In genomic region chr3:68996356-68996995, GRCh38 we compare ENCODE assay signal across 20 cellular contexts. TPM values are rescaled to one million over a fixed set of nuclear protein-coding genes. Genes with fewer than 3 reads are reported as not detected.
DNase-seq lines count a peak whose midpoint lies in the region; ATAC-seq and TF ChIP-seq lines count a peak whose summit lies in the region.
"Had no signal": no experiment of that assay in that cellular context is flagged by ENCODE, and none has a peak within 500 bp of the region (broad histone marks: within the 10 kb centered on the region; RNA-seq: fewer than 3 reads in every experiment).

No MANE protein-coding gene starts in this region.

- intact Hi-C loops in left ventricle myocardium inferior (cut with micrococcal nuclease): no loop called here
- intact Hi-C loops in heart left ventricle (cut with DNase I): no loop called here

- DNase-seq in cardiac muscle cell (ENCODE audit: low read depth in 1 of 2, low spot score in 1 of 2) (peak in 1 of 2 donors; percentile 45), left ventricle myocardium inferior (no peak), heart left ventricle (no peak), NCI-H748 treated with DMSO at 0.1 percent for 48 hours (lab: John Stamatoyannopoulos, UW) (no peak), hypothalamus (lab: John Stamatoyannopoulos, UW) (no peak), BE2C (no peak)
- no peak for DNase-seq in activated CD4-positive, alpha-beta memory T cell treated with anti-CD3 and anti-CD28 coated beads, Interleukin-2, amount 10 ng/mL, durations not matched to agents 7 days and 5 days
- DNase-seq: activated CD4-positive, CD25-positive, alpha-beta regulatory T cell; activated T-cell treated with anti-CD3 and anti-CD28 coated beads, Interleukin-2, amount 50 U/mL, for 24 hours; amygdala; H7; NCI-H1436 treated with DMSO at 0.1 percent for 48 hours; NCI-H69; ovary; spleen; stomach; T-helper 1 cell had no signal

- ATAC-seq in heart left ventricle (peak; percentile 45 to 82 (median 74)), GM19328 (IDR thresholded peaks at IDR 0.05; ENCODE audit: unreplicated experiment) (no peak)

- H3K27ac Mint-ChIP-seq in activated CD4-positive, alpha-beta memory T cell treated with anti-CD3 and anti-CD28 coated beads, Interleukin-2, amount 10 ng/mL, durations not matched to agents 7 days and 5 days: peak overlapping the region; percentile 52
- H3K27ac Mint-ChIP-seq: B cell, mesothelial cell of epicardium had no signal

- 53 to 63% (median 58%) methylated on average over 7 to 8 of the region's 8 CpGs for WGBS in heart left ventricle, 4 donors

- H3K4me3 ChIP-seq in cardiac muscle cell (no peak overlapping the region), left ventricle myocardium inferior (no peak overlapping the region), heart left ventricle (no peak overlapping the region), BE2C (ENCODE audit: low read depth, low read length) (no peak overlapping the region)
- H3K4me3 ChIP-seq: ovary, spleen, stomach had no signal

- H3K4me3 Mint-ChIP-seq in activated CD4-positive, alpha-beta memory T cell treated with anti-CD3 and anti-CD28 coated beads, Interleukin-2, amount 10 ng/mL, durations not matched to agents 7 days and 5 days: no peak overlapping the region
- H3K4me3 Mint-ChIP-seq: activated T-cell treated with anti-CD3 and anti-CD28 coated beads, Interleukin-2, amount 50 U/mL, for 24 hours; B cell; mesothelial cell of epicardium had no signal

- no peaks in the 10 kb centered on the region for H3K27me3 ChIP-seq in cardiac muscle cell
- no peaks in the 10 kb centered on the region for H3K27me3 ChIP-seq in left ventricle myocardium inferior (ENCODE audit: low read depth)
- H3K27me3 ChIP-seq in heart left ventricle: no peaks in the 10 kb centered on the region
- H3K27me3 ChIP-seq in BE2C: no peaks in the 10 kb centered on the region
- H3K27me3 ChIP-seq: ovary, spleen, stomach had no signal

- no peaks in the 10 kb centered on the region for H3K27me3 Mint-ChIP-seq in activated CD4-positive, alpha-beta memory T cell treated with anti-CD3 and anti-CD28 coated beads, Interleukin-2, amount 10 ng/mL, durations not matched to agents 7 days and 5 days
- H3K27me3 Mint-ChIP-seq: activated T-cell treated with anti-CD3 and anti-CD28 coated beads, Interleukin-2, amount 50 U/mL, for 24 hours; B cell had no signal

- TF ChIP-seq CTCF in cardiac muscle cell (IDR thresholded peaks at IDR 0.05; ENCODE audit: low read depth, low read length) (no peak), left ventricle myocardium inferior (IDR thresholded peaks at IDR 0.05; ENCODE audit: borderline replicate concordance) (no peak), heart left ventricle (IDR thresholded peaks at IDR 0.05) (no peak), BE2C (IDR thresholded peaks at IDR 0.05; ENCODE audit: low read depth, low read length) (no peak)

- H3K9me3 ChIP-seq in cardiac muscle cell (ENCODE audit: low read depth) (no peaks in the 10 kb centered on the region), left ventricle myocardium inferior (replicated peaks) (no peaks in the 10 kb centered on the region), heart left ventricle (no peaks in the 10 kb centered on the region), BE2C (no peaks in the 10 kb centered on the region)
- H3K9me3 ChIP-seq: ovary, spleen, stomach had no signal

- H3K4me1 Mint-ChIP-seq in activated CD4-positive, alpha-beta memory T cell treated with anti-CD3 and anti-CD28 coated beads, Interleukin-2, amount 10 ng/mL, durations not matched to agents 7 days and 5 days: peaks cover 15% of the 10 kb centered on the region
- H3K4me1 Mint-ChIP-seq: B cell, mesothelial cell of epicardium had no signal

- CTCF ChIA-PET in activated CD4-positive, alpha-beta memory T cell treated with anti-CD3 and anti-CD28 coated beads, Interleukin-2, amount 10 ng/mL, durations not matched to agents 7 days and 5 days (lab: Charles Lee): interaction anchor here (1.4 kb wide), 1 partner anchor 17 kb away, joined by 3 read pairs; no protein-coding TSS in a partner anchor

- peak overlapping the region; percentile 52 for H3K27ac ChIP-seq in cardiac muscle cell
- H3K27ac ChIP-seq in left ventricle myocardium inferior (replicated peaks): no peak overlapping the region
- H3K27ac ChIP-seq in heart left ventricle: peak overlapping the region in 1 of 12 donors; percentile 26
- H3K27ac ChIP-seq: ovary, spleen, stomach had no signal

- no peaks in the 10 kb centered on the region for H3K9me3 Mint-ChIP-seq in activated CD4-positive, alpha-beta memory T cell treated with anti-CD3 and anti-CD28 coated beads, Interleukin-2, amount 10 ng/mL, durations not matched to agents 7 days and 5 days
- H3K9me3 Mint-ChIP-seq: activated T-cell treated with anti-CD3 and anti-CD28 coated beads, Interleukin-2, amount 50 U/mL, for 24 hours had no signal

- no peak for TF ChIP-seq POLR2A in heart left ventricle (IDR thresholded peaks at IDR 0.05)

- peaks cover 3% of the 10 kb centered on the region for H3K36me3 ChIP-seq in cardiac muscle cell
- peaks cover 96% of the 10 kb centered on the region for H3K36me3 ChIP-seq in left ventricle myocardium inferior
- H3K36me3 ChIP-seq in heart left ventricle: peaks cover 0 to 96% (median 65%) of the 10 kb centered on the region in 9 donors
- H3K36me3 ChIP-seq in BE2C: peaks cover 3% of the 10 kb centered on the region
- H3K36me3 ChIP-seq: ovary had no signal

- H3K36me3 Mint-ChIP-seq in activated CD4-positive, alpha-beta memory T cell treated with anti-CD3 and anti-CD28 coated beads, Interleukin-2, amount 10 ng/mL, durations not matched to agents 7 days and 5 days (ENCODE audit: low read depth): peaks cover 68% of the 10 kb centered on the region

- POLR2A ChIA-PET in activated CD4-positive, alpha-beta memory T cell treated with anti-CD3 and anti-CD28 coated beads, Interleukin-2, amount 10 ng/mL, durations not matched to agents 7 days and 5 days (lab: Charles Lee): interaction anchor here (0.6 to 1.2 kb wide), 2 partner anchors 9 to 23 kb away, joined by 3 read pairs; no protein-coding TSS in a partner anchor

- H3K4me1 ChIP-seq in cardiac muscle cell (ENCODE audit: low read depth) (peaks cover 24% of the 10 kb centered on the region), left ventricle myocardium inferior (peaks cover 18% of the 10 kb centered on the region), heart left ventricle (peaks cover 0 to 13% (median 0%) of the 10 kb centered on the region in 12 donors), BE2C (no peaks in the 10 kb centered on the region)
- H3K4me1 ChIP-seq: spleen had no signal

RNA-seq across cellular contexts. Expression of gene EOGT, which starts 17.0 kb away (rescaled TPM):
- total RNA-seq in cardiac muscle cell: 10.1 and 16.9 TPM in 2 replicates
- 11.3 and 13.3 TPM in 2 replicates for polyA plus RNA-seq in cardiac muscle cell
- 28.2 TPM for total RNA-seq in left ventricle myocardium inferior
- total RNA-seq in activated CD4-positive, alpha-beta memory T cell treated with anti-CD3 and anti-CD28 coated beads, Interleukin-2, amount 10 ng/mL, durations not matched to agents 7 days and 5 days: 10 to 100 TPM; 12.9 to 13.7 TPM
- total RNA-seq in heart left ventricle: 10 to 100 TPM; 21.5 to 53.1 (median 34.5) TPM
- 10 to 100 TPM; 13.4 to 20.9 TPM for polyA plus RNA-seq in heart left ventricle
- polyA plus RNA-seq in BE2C (2012; ENCODE audit: insufficient read depth, insufficient read length, low read depth): 3.4 TPM

RNA-seq across cellular contexts. Expression of gene TMF1, which starts 55.7 kb away (rescaled TPM):
- total RNA-seq in cardiac muscle cell (16.1 and 21.6 TPM in 2 replicates), left ventricle myocardium inferior (21.0 TPM), heart left ventricle (10 to 100 TPM; 12.6 to 23.4 (median 20.1) TPM)
- polyA plus RNA-seq in cardiac muscle cell (18.4 and 24.1 TPM in 2 replicates), heart left ventricle (10 to 100 TPM in 1 of 2 donors, 1 to 10 TPM in 1; 4.0 to 15.4 TPM)
- 10 to 100 TPM; 57.4 to 58.0 TPM for total RNA-seq in activated CD4-positive, alpha-beta memory T cell treated with anti-CD3 and anti-CD28 coated beads, Interleukin-2, amount 10 ng/mL, durations not matched to agents 7 days and 5 days
- 13.7 TPM for polyA plus RNA-seq in BE2C (2012; ENCODE audit: insufficient read depth, insufficient read length, low read depth)
